22 cellular contexts compared by ENCODE assay signal in genomic region chr7:126378642-126379041, GRCh38.
DNase-seq lines count a peak whose midpoint lies in the region; ATAC-seq and TF ChIP-seq lines count a peak whose summit lies in the region.
"Had no signal": no experiment of that assay in that cellular context is flagged by ENCODE, and none has a peak within 500 bp of the region (broad histone marks: within the 10 kb centered on the region; RNA-seq: fewer than 3 reads in every experiment).

No MANE protein-coding gene starts in this region.

- H3K4me3 ChIP-seq in OCI-LY3 (ENCODE audit: low read length) (no peak overlapping the region), coronary artery (no peak overlapping the region)
- H3K4me3 ChIP-seq: ovary, sigmoid colon, SJSA1 had no signal

- H3K9ac ChIP-seq in OCI-LY3 (ENCODE audit: low read length) = no peak overlapping the region

- ATAC-seq in GM18502 (IDR thresholded peaks at IDR 0.05; ENCODE audit: poor library complexity, unreplicated experiment) = peak; percentile 81
- ATAC-seq in GM19455 (IDR thresholded peaks at IDR 0.05; ENCODE audit: unreplicated experiment) = peak; percentile 68
- ATAC-seq in HG02870 (IDR thresholded peaks at IDR 0.05; ENCODE audit: unreplicated experiment) = peak; percentile 47
- ATAC-seq: activated CD8-positive, alpha-beta T cell treated with anti-CD3 and anti-CD28 coated beads for 36 hours; activated T-cell treated with anti-CD3 and anti-CD28 coated beads, Interleukin-2, amount 50 U/mL, for 4 hours; stimulated activated naive B cell treated with anti-CD40 and anti-IgM and Interleukin-4, amounts not matched to agents 10 μg/mL and 1 μg/mL and 100 μg/mL, for 72 hours; WTC11 had no signal

- peak overlapping the region; percentile 20; the same call in 1 of the 2 replicates for H3K4me2 ChIP-seq in OCI-LY3 (ENCODE audit: low read length)

- no peak overlapping the region for H2AFZ ChIP-seq in OCI-LY3 (ENCODE audit: low read depth, low read length)

- H3K9me3 Mint-ChIP-seq in nephron progenitor cell = no peaks in the 10 kb centered on the region
- H3K9me3 Mint-ChIP-seq: activated CD8-positive, alpha-beta T cell treated with anti-CD3 and anti-CD28 coated beads for 36 hours; memory B cell; stimulated activated naive B cell treated with anti-CD40 and anti-IgM and Interleukin-4, amounts not matched to agents 10 μg/mL and 1 μg/mL and 100 μg/mL, for 72 hours had no signal

- TF ChIP-seq CTCF in OCI-LY3 (IDR thresholded peaks at IDR 0.05; ENCODE audit: low read depth, low read length) (no peak), nephron progenitor cell (IDR thresholded peaks at IDR 0.05) (no peak), coronary artery (IDR thresholded peaks at IDR 0.05) (no peak)

- H3K79me2 ChIP-seq in OCI-LY3 (ENCODE audit: low read length) = no peaks in the 10 kb centered on the region

- H3K27ac ChIP-seq in OCI-LY3 (ENCODE audit: low read length) (no peak overlapping the region), coronary artery (no peak overlapping the region)
- H3K27ac ChIP-seq: ovary, sigmoid colon, SJSA1 had no signal

- no peaks in the 10 kb centered on the region for H3K4me1 ChIP-seq in OCI-LY3 (ENCODE audit: low read length)
- H3K4me1 ChIP-seq: sigmoid colon, SJSA1 had no signal

- H3K4me3 Mint-ChIP-seq in nephron progenitor cell = no peak overlapping the region
- H3K4me3 Mint-ChIP-seq: activated CD8-positive, alpha-beta T cell treated with anti-CD3 and anti-CD28 coated beads for 36 hours; activated naive CD4-positive, alpha-beta T cell treated with anti-CD3 and anti-CD28 coated beads, Interleukin-2, amount 10 ng/mL, durations not matched to agents 7 days and 5 days; activated T-cell treated with anti-CD3 and anti-CD28 coated beads, Interleukin-2, amount 50 U/mL, for 4 hours; memory B cell; naive B cell; stimulated activated naive B cell treated with anti-CD40 and anti-IgM and Interleukin-4, amounts not matched to agents 10 μg/mL and 1 μg/mL and 100 μg/mL, for 72 hours; WTC11 had no signal

- no peaks in the 10 kb centered on the region for H3K27me3 ChIP-seq in OCI-LY3 (ENCODE audit: low read depth, low read length)
- H3K27me3 ChIP-seq: ovary, sigmoid colon, SJSA1 had no signal

- no peaks in the 10 kb centered on the region for H3K4me1 Mint-ChIP-seq in nephron progenitor cell
- H3K4me1 Mint-ChIP-seq: activated naive CD4-positive, alpha-beta T cell treated with anti-CD3 and anti-CD28 coated beads, Interleukin-2, amount 10 ng/mL, durations not matched to agents 7 days and 5 days; memory B cell; naive B cell; stimulated activated naive B cell treated with anti-CD40 and anti-IgM and Interleukin-4, amounts not matched to agents 10 μg/mL and 1 μg/mL and 100 μg/mL, for 72 hours; WTC11 had no signal

- no peaks in the 10 kb centered on the region for H4K20me1 ChIP-seq in OCI-LY3 (ENCODE audit: insufficient read depth, low read length)

- H3K9me3 ChIP-seq in OCI-LY3 (ENCODE audit: insufficient read depth, low read length) = no peaks in the 10 kb centered on the region
- H3K9me3 ChIP-seq: ovary, sigmoid colon, SJSA1 had no signal

- H3K36me3 ChIP-seq in OCI-LY3 (replicated peaks; ENCODE audit: low read depth, low read length) = no peaks in the 10 kb centered on the region
- H3K36me3 ChIP-seq: ovary, sigmoid colon, SJSA1 had no signal

- H3K27ac Mint-ChIP-seq in nephron progenitor cell = no peak overlapping the region
- H3K27ac Mint-ChIP-seq: activated CD8-positive, alpha-beta T cell treated with anti-CD3 and anti-CD28 coated beads for 36 hours; activated naive CD4-positive, alpha-beta T cell treated with anti-CD3 and anti-CD28 coated beads, Interleukin-2, amount 10 ng/mL, durations not matched to agents 7 days and 5 days; memory B cell; naive B cell; stimulated activated naive B cell treated with anti-CD40 and anti-IgM and Interleukin-4, amounts not matched to agents 10 μg/mL and 1 μg/mL and 100 μg/mL, for 72 hours; WTC11 had no signal

- DNase-seq in stimulated activated CD4-positive, alpha-beta T cell treated with anti-CD3 and anti-CD28 coated beads, Interleukin-12 subunit alpha, Interleukin-12 subunit beta, amount 100 ng/mL, for 4 hours = no peak
- DNase-seq in activated CD8-positive, alpha-beta memory T cell treated with anti-CD3 and anti-CD28 coated beads, Interleukin-2, amount 50 U/mL, for 4 hours = no peak
- DNase-seq in nephron progenitor cell (no peak), coronary artery (ENCODE audit: low spot score) (no peak)
- DNase-seq: activated CD8-positive, alpha-beta T cell treated with anti-CD3 and anti-CD28 coated beads for 36 hours; activated naive CD4-positive, alpha-beta T cell treated with anti-CD3 and anti-CD28 coated beads, Interleukin-2, amount 10 ng/mL, durations not matched to agents 7 days and 5 days; activated T-cell treated with anti-CD3 and anti-CD28 coated beads, Interleukin-2, amount 50 U/mL, for 4 hours; aorta; DND-41; effector CD4-positive, alpha-beta T cell; HCEC 1CT; naive B cell; ovary; sigmoid colon; stimulated activated naive B cell treated with anti-CD40 and anti-IgM and Interleukin-4, amounts not matched to agents 10 μg/mL and 1 μg/mL and 100 μg/mL, for 72 hours had no signal

- no peaks in the 10 kb centered on the region for H3K36me3 Mint-ChIP-seq in nephron progenitor cell (ENCODE audit: low read depth)
- H3K36me3 Mint-ChIP-seq: activated naive CD4-positive, alpha-beta T cell treated with anti-CD3 and anti-CD28 coated beads, Interleukin-2, amount 10 ng/mL, durations not matched to agents 7 days and 5 days; memory B cell; naive B cell; stimulated activated naive B cell treated with anti-CD40 and anti-IgM and Interleukin-4, amounts not matched to agents 10 μg/mL and 1 μg/mL and 100 μg/mL, for 72 hours; WTC11 had no signal

- H3K27me3 Mint-ChIP-seq in nephron progenitor cell (ENCODE audit: low read depth, poor library complexity) = no peaks in the 10 kb centered on the region
- H3K27me3 Mint-ChIP-seq: activated CD8-positive, alpha-beta T cell treated with anti-CD3 and anti-CD28 coated beads for 36 hours; activated naive CD4-positive, alpha-beta T cell treated with anti-CD3 and anti-CD28 coated beads, Interleukin-2, amount 10 ng/mL, durations not matched to agents 7 days and 5 days; memory B cell; naive B cell; stimulated activated naive B cell treated with anti-CD40 and anti-IgM and Interleukin-4, amounts not matched to agents 10 μg/mL and 1 μg/mL and 100 μg/mL, for 72 hours had no signal
